5 cellular contexts compared by ENCODE assay signal in the genomic region with DNA sequence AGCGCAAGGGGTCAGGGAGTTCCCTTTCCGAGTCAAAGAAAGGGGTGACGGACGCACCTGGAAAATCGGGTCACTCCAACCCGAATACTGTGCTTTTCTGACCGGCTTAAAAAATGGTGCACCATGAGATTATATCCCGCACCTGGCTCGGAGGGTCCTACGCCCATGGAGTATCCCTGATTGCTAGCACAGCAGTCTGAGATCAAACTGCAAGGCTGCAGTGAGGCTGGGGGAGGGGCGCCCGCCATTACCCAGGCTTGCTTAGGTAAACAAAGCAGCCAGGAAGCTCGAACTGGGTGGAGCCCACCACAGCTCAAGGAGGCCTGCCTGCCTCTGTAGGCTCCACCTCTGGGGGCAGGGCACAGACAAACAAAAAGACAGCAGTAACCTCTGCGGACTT.
A peak's percentile ranks its signal among the peaks of the same experiment; 100 is the strongest.
DNase-seq lines count a peak whose midpoint lies in the region; ATAC-seq and TF ChIP-seq lines count a peak whose summit lies in the region.
"Not testable (repeated sequence)": the region's sequence is repeated elsewhere in the genome, so short reads cannot be mapped to it uniquely, and the experiment has no call there.

No MANE protein-coding gene starts in this region.

- peaks cover 25% of the 10 kb centered on the region for H3K9me3 Mint-ChIP-seq in WTC11

- POLR2A ChIA-PET in WTC11 (lab: Charles Lee), result not testable (repeated sequence)

- peaks cover 25% of the 10 kb centered on the region for H3K36me3 Mint-ChIP-seq in WTC11

- H3K27ac ChIP-seq in left ventricle myocardium inferior (replicated peaks), result peak overlapping the region; percentile 71

- H3K9me3 ChIP-seq in left ventricle myocardium inferior (replicated peaks); mucosa of descending colon: not testable (repeated sequence)

- not testable (repeated sequence) for H3K4me1 ChIP-seq in left ventricle myocardium inferior; mucosa of descending colon (ENCODE audit: low read depth)

- not testable (repeated sequence) for ATAC-seq in WTC11, mucosa of descending colon
- ATAC-seq in left colon, result peak; percentile 35

- not testable (repeated sequence) for H3K4me3 Mint-ChIP-seq in WTC11

- not testable (repeated sequence) for DNase-seq in LNCaP clone FGC (ENCODE audit: low read depth); left ventricle myocardium inferior
- peak; percentile 39 for DNase-seq in WTC11 (ENCODE audit: low spot score)
- peak in 1 of 2 donors; percentile 56 for DNase-seq in left colon
- peak in 2 of 3 donors; percentile 37 to 48 for DNase-seq in mucosa of descending colon

- 0 out of 2 replicates have a peak overlapping the region, but pooled peaks have one; percentile 18 for H3K4me3 ChIP-seq in LNCaP clone FGC (ENCODE audit: low read depth, low read length)
- not testable (repeated sequence) for H3K4me3 ChIP-seq in left ventricle myocardium inferior, mucosa of descending colon

- not testable (repeated sequence) for H3K27ac Mint-ChIP-seq in WTC11

- intact Hi-C loops in left ventricle myocardium inferior (cut with micrococcal nuclease); left colon (cut with DNase I, micrococcal nuclease); mucosa of descending colon (cut with DNase I, micrococcal nuclease): not testable (repeated sequence)

- H3K27me3 Mint-ChIP-seq in WTC11 (ENCODE audit: low read depth), result not testable (repeated sequence)

- H3K36me3 ChIP-seq in left ventricle myocardium inferior; mucosa of descending colon (ENCODE audit: low read depth): not testable (repeated sequence)

- not testable (repeated sequence) for H3K4me1 Mint-ChIP-seq in WTC11

- not testable (repeated sequence) for TF ChIP-seq CTCF in LNCaP clone FGC (IDR thresholded peaks at IDR 0.05; ENCODE audit: control insufficient read depth, extremely low read depth, insufficient read depth); WTC11 (IDR thresholded peaks at IDR 0.05); left ventricle myocardium inferior (IDR thresholded peaks at IDR 0.05; ENCODE audit: borderline replicate concordance); mucosa of descending colon (IDR thresholded peaks at IDR 0.05)

- not testable (repeated sequence) for H3K27me3 ChIP-seq in left ventricle myocardium inferior (ENCODE audit: low read depth)

- CTCF ChIA-PET in WTC11 (lab: Charles Lee), result not testable (repeated sequence)
